ENCODE assay signal across 8 cellular contexts in genomic region chr12:105329926-105330282, GRCh38. TPM values are rescaled to one million over a fixed set of nuclear protein-coding genes. Genes with fewer than 3 reads are reported as not detected.
DNase-seq lines count a peak whose midpoint lies in the region; ATAC-seq, FAIRE-seq and TF ChIP-seq lines count a peak whose summit lies in the region.

No MANE protein-coding gene starts in this region.

- H3K36me3 ChIP-seq in KOPT-K1 (ENCODE audit: insufficient read depth, low read length), result no peaks in the 10 kb centered on the region
- no peaks in the 10 kb centered on the region for H3K36me3 ChIP-seq in H1 (ENCODE audit: control insufficient read depth in 2 of 4, insufficient read depth in 4 of 4, low read length in 3 of 4)
- H3K36me3 ChIP-seq in rectal smooth muscle tissue (ENCODE audit: control insufficient read depth, insufficient read depth, low read length), result no peaks in the 10 kb centered on the region

- no peak for TF ChIP-seq CTCF in H1 (IDR thresholded peaks at IDR 0.05; ENCODE audit: control extremely low read depth in 1 of 3, insufficient read depth in 1 of 3, low read depth in 1 of 3, low read length in 3 of 3)

- peak overlapping the region; percentile 73 to 77 for H3K4me2 ChIP-seq in H1 (ENCODE audit: insufficient read depth in 1 of 2, low read depth in 2 of 2, low read length in 2 of 2)

- H3K4me1 ChIP-seq in H1 (replicated peaks in 1 of 4; ENCODE audit: control insufficient read depth in 3 of 4, insufficient read depth in 4 of 4, low read length in 3 of 4) (peaks cover 3 to 15% (median 9%) of the 10 kb centered on the region in 4 experiments), rectal smooth muscle tissue (ENCODE audit: control insufficient read depth, insufficient read depth, low read length) (peaks cover 5% of the 10 kb centered on the region)

- no peak for FAIRE-seq in H1 (lab: Jason Lieb, UNC)

- TF ChIP-seq POLR2A in H1 (IDR thresholded peaks at IDR 0.05; ENCODE audit: control extremely low read depth in 1 of 2, low read depth in 2 of 2, low read length in 2 of 2), result no peak

- no peak overlapping the region for H2BK15ac ChIP-seq in H1 (ENCODE audit: low read length)

- CTCF ChIA-PET in H1 (lab: Charles Lee; ENCODE audit: partially characterized antibody), result interaction anchor here (1.1 kb wide), 1 partner anchor 9 kb away, joined by 5 read pairs; no protein-coding TSS in a partner anchor

- no peaks in the 10 kb centered on the region for H3K9me3 ChIP-seq in KOPT-K1 (ENCODE audit: insufficient read depth, low read length, poor library complexity, severe bottlenecking)
- no peaks in the 10 kb centered on the region for H3K9me3 ChIP-seq in H1 (ENCODE audit: insufficient read depth in 2 of 2, low read depth in 1 of 2, low read length in 1 of 2)

- peak overlapping the region; percentile 98 for H2AFZ ChIP-seq in H1 (ENCODE audit: low read length)

- ATAC-seq in GM18868 (IDR thresholded peaks at IDR 0.05; ENCODE audit: unreplicated experiment), result no peak

- H2BK20ac ChIP-seq in H1 (ENCODE audit: low read length), result no peak overlapping the region

- POLR2A ChIA-PET in H1 (lab: Charles Lee; ENCODE audit: partially characterized antibody), result interaction anchor here (2.7 kb wide), 1 partner anchor 10 kb away, joined by 5 read pairs; no protein-coding TSS in a partner anchor

- H3K9ac ChIP-seq in H1 (replicated peaks in 1 of 4; ENCODE audit: extremely low read depth in 1 of 4, low read depth in 3 of 4, low read length in 3 of 4) (no peak overlapping the region; a peak in 1 of 7 replicates), rectal smooth muscle tissue (ENCODE audit: low read length) (no peak overlapping the region)

- H3K56ac ChIP-seq in H1 (replicated peaks; ENCODE audit: insufficient read length, low read depth, low read length), result no peak overlapping the region

- H4K20me1 ChIP-seq in H1 (replicated peaks in 1 of 2; ENCODE audit: control insufficient read depth in 1 of 2, insufficient read depth in 2 of 2, low read length in 2 of 2), result peaks cover 0 to 2% of the 10 kb centered on the region in 2 experiments

- H4K5ac ChIP-seq in H1 (ENCODE audit: insufficient read length, low read depth, low read length), result no peak overlapping the region

- H3K18ac ChIP-seq in H1 (ENCODE audit: extremely low read depth, low read length), result no peak overlapping the region

- no peak overlapping the region for H3K4ac ChIP-seq in H1 (replicated peaks; ENCODE audit: insufficient read length, low read depth, low read length)

- H3K27ac ChIP-seq in KOPT-K1 (ENCODE audit: low read depth, low read length, poor library complexity, severe bottlenecking), result peak overlapping the region; percentile 84
- no peak overlapping the region for H3K27ac ChIP-seq in H1 (ENCODE audit: low read depth, low read length)
- H3K27ac ChIP-seq in rectal smooth muscle tissue (ENCODE audit: low read depth, low read length), result no peak overlapping the region

- TF ChIP-seq EP300 in H1 (IDR thresholded peaks at IDR 0.05; ENCODE audit: borderline replicate concordance in 1 of 2, low read depth in 2 of 2, low read length in 2 of 2), result no peak

- TF ChIP-seq RAD21 in H1 (IDR thresholded peaks at IDR 0.05 in 1 of 2, conservative IDR thresholded peaks at IDR 0.05 in 1 of 2; ENCODE audit: low read depth in 2 of 2, low read length in 2 of 2), result no peak

- H2BK5ac ChIP-seq in H1 (ENCODE audit: low read depth, low read length), result no peak overlapping the region

- peaks cover 0 to 3% of the 10 kb centered on the region in 2 experiments; a peak in 1 of 4 replicates for H3K79me2 ChIP-seq in H1 (ENCODE audit: control insufficient read depth in 1 of 2, insufficient read depth in 2 of 2, low read length in 2 of 2)

- H2AK5ac ChIP-seq in H1 (ENCODE audit: low read depth, low read length), result no peak overlapping the region

- peak; percentile 11 for DNase-seq in stimulated activated CD4-positive, alpha-beta T cell treated with anti-CD3 and anti-CD28 coated beads, Interleukin-15, amount 100 ng/mL, for 24 hours
- no peak for DNase-seq in stimulated activated CD4-positive, alpha-beta T cell treated with anti-CD3 and anti-CD28 coated beads, Interleukin-4, amount 100 ng/mL, for 4 hours
- DNase-seq in H1 (ENCODE audit: low read depth in 1 of 2, low spot score in 2 of 2) (no peak), medulla oblongata (ENCODE audit: extremely low spot score) (no peak)
- DNase-seq in effector CD8-positive, alpha-beta T cell (lab: John Stamatoyannopoulos, UW), result no peak

- H4K8ac ChIP-seq in H1 (ENCODE audit: extremely low read depth, insufficient read depth, low read length), result no peak overlapping the region

- H4K91ac ChIP-seq in H1 (replicated peaks; ENCODE audit: insufficient read length, low read length), result peak overlapping the region; percentile 56

- H3K27me3 ChIP-seq in H1 (replicated peaks in 1 of 4; ENCODE audit: control insufficient read depth in 3 of 4, extremely low read depth in 1 of 4, insufficient read depth in 3 of 4, low read length in 3 of 4), result peaks cover 0 to 9% (median 6%) of the 10 kb centered on the region in 4 experiments; a peak in 6 of 7 replicates
- H3K27me3 ChIP-seq in rectal smooth muscle tissue (ENCODE audit: control insufficient read depth, insufficient read depth, low read length), result no peaks in the 10 kb centered on the region

- H2BK120ac ChIP-seq in H1 (replicated peaks; ENCODE audit: low read depth, low read length), result no peak overlapping the region

- H3K23ac ChIP-seq in H1 (ENCODE audit: insufficient read length), result no peak overlapping the region

- H3K14ac ChIP-seq in H1 (ENCODE audit: insufficient read length), result no peak overlapping the region

- peak overlapping the region; percentile 45 to 69 (median 48); a peak in 7 of 8 replicates for H3K4me3 ChIP-seq in H1 (ENCODE audit: extremely low read depth in 1 of 4, insufficient read depth in 2 of 4, low read depth in 3 of 4, low read length in 4 of 4)
- peak overlapping the region; percentile 66 for H3K4me3 ChIP-seq in rectal smooth muscle tissue (ENCODE audit: low read length)

- H3K23me2 ChIP-seq in H1 (ENCODE audit: low read depth, low read length), result peaks cover 12% of the 10 kb centered on the region; the same call in 1 of the 2 replicates

- H3K79me1 ChIP-seq in H1 (ENCODE audit: low read depth, low read length), result no peaks in the 10 kb centered on the region; the same call in 1 of the 2 replicates

- WGBS in H1 (ENCODE audit: extremely low coverage in 1 of 2, insufficient coverage in 1 of 2, insufficient read length in 1 of 2, insufficient replicate concordance in 2 of 2, low coverage in 1 of 2, low lambda C conversion rate in 2 of 2, missing lambda C conversion rate in 1 of 2), 2 experiments, result 35% methylated on average over 9 of the region's 9 CpGs; no CpG with 5 or more reads in 1 of the 2 experiments

- H2BK12ac ChIP-seq in H1 (ENCODE audit: low read depth, low read length), result no peak overlapping the region

TF ChIP-seq in H1, 55 proteins besides CTCF, POLR2A, EP300 and RAD21:
- TF ChIP-seq E2F6 (IDR thresholded peaks at IDR 0.05) (no peak), MAFK (IDR thresholded peaks at IDR 0.05; ENCODE audit: low read depth, low read length) (no peak), BRCA1 (IDR thresholded peaks at IDR 0.05; ENCODE audit: low read depth, low read length) (no peak), POLR2AphosphoS5 (IDR thresholded peaks at IDR 0.05; ENCODE audit: low read depth, low read length) (no peak), ZNF274 (IDR thresholded peaks at IDR 0.05; ENCODE audit: borderline replicate concordance, extremely low read depth, low read length) (no peak), MAX (IDR thresholded peaks at IDR 0.05) (no peak), POU5F1 (IDR thresholded peaks at IDR 0.05; ENCODE audit: low read depth, low read length) (no peak), SIN3A (conservative IDR thresholded peaks at IDR 0.05 in 1 of 2, IDR thresholded peaks at IDR 0.05 in 1 of 2; ENCODE audit: low read depth in 1 of 2, low read length in 2 of 2) (no peak), SIX5 (IDR thresholded peaks at IDR 0.05; ENCODE audit: low read depth, low read length) (no peak), RNF2 (IDR thresholded peaks at IDR 0.05; ENCODE audit: borderline replicate concordance, low read depth, low read length, missing control alignments, poor library complexity, severe bottlenecking) (no peak), GABPA (IDR thresholded peaks at IDR 0.05; ENCODE audit: borderline replicate concordance, insufficient read depth, low read length) (no peak)

RNA-seq across cellular contexts. Expression of gene C12orf75, which starts 0.6 kb away (rescaled TPM):
- 37.6 and 41.2 TPM in 2 replicates for total RNA-seq in H1 (2021; fragmentation: NEBNext Ultra II Directional; extraction: Animal tissue kit (Norgen Biotek cat#: 25700))
- polyA plus RNA-seq in H1 (2011; rRNA removed), result 10.1 and 26.4 TPM in 2 replicates
- 21.7 TPM for polyA plus RNA-seq in H1 (2011; cell fraction: cytosol; rRNA removed)
- 6.6 TPM for polyA plus RNA-seq in H1 (2011; cell fraction: nucleus; rRNA removed)
- polyA plus RNA-seq in H1 (2012, experiment 1 of 2), result 23.2 to 31.0 TPM (median 27.3 TPM) in 4 replicates
- polyA plus RNA-seq in H1 (2012, experiment 2 of 2), result 33.4 TPM
- 13.4 TPM for polyA plus RNA-seq in H1 (2013, experiment 1 of 2)
- polyA plus RNA-seq in H1 (2013, experiment 2 of 2), result 13.5 TPM
- polyA minus RNA-seq in H1 (2011; rRNA and poly(A)+ RNA removed), result 7.8 and 8.9 TPM in 2 replicates
- polyA minus RNA-seq in H1 (2011; cell fraction: cytosol; rRNA and poly(A)+ RNA removed), result 8.1 TPM
- 7.9 TPM for polyA minus RNA-seq in H1 (2011; cell fraction: nucleus; rRNA and poly(A)+ RNA removed)
